Comparison of ENCODE assay signal across 25 cellular contexts in the genomic region with DNA sequence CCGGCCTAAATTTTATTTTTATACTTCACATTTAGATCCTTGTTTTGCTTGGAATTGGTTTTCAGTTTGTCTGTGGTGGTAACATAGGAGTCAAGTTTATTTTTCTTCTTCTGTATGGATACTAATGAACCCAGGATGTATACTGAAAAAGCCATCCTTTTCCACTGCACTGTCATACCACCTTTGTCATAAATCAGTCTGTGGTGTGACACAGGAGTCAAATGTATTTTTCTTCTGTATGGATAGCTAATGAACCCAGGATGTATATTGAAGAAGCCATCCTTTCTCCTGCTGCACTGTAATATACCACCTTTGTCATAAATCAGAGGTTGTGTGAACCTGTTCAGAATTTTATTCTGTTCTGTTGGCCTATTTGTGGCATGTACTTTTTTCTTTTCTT. TPM values are rescaled to one million over a fixed set of nuclear protein-coding genes. Genes with fewer than 3 reads are reported as not detected.
A peak's percentile ranks its signal among the peaks of the same experiment; 100 is the strongest.
DNase-seq lines count a peak whose midpoint lies in the region; ATAC-seq, FAIRE-seq and TF ChIP-seq lines count a peak whose summit lies in the region.
"Had no signal": no experiment of that assay in that cellular context is flagged by ENCODE, and none has a peak within 500 bp of the region (broad histone marks: within the 10 kb centered on the region; RNA-seq: fewer than 3 reads in every experiment).

No MANE protein-coding gene starts in this region.

- no peak for DNase-seq in natural killer cell
- DNase-seq in natural killer cell treated with Interleukin-12 subunit alpha and Interleukin-12 subunit beta and Interleukin-15 and Interleukin-18, amount 100 ng/mL, for 72 hours (ENCODE audit: low spot score): no peak
- no peak for DNase-seq in K562 (ENCODE audit: extremely low read depth in 1 of 4, low spot score in 3 of 4)
- no peak for DNase-seq in immature natural killer cell
- DNase-seq in urothelium cell line (ENCODE audit: low spot score): no peak
- no peak for DNase-seq in T-helper 17 cell
- DNase-seq in endothelial cell (ENCODE audit: low spot score): no peak
- DNase-seq: Caco-2; CD4-positive, CD25-positive, alpha-beta regulatory T cell; CD8-positive, alpha-beta T cell; DMS 273 treated with DMSO at 0.1 percent for 48 hours; DMS79; EL; GDM1; GM23248; H9 had no signal

- WGBS in K562 (ENCODE audit: insufficient coverage, low coverage, missing lambda C conversion rate): 69% methylated on average over 1 of the region's 1 CpG

- no peaks in the 10 kb centered on the region; a peak in 1 of 5 replicates for H3K4me1 ChIP-seq in K562 (replicated peaks in 1 of 2; ENCODE audit: control insufficient read depth in 2 of 2, insufficient read depth in 2 of 2, low read length in 2 of 2)
- H3K4me1 ChIP-seq: Caco-2 had no signal

- no peak overlapping the region for H3K27ac ChIP-seq in K562 (ENCODE audit: extremely low read depth, low read depth, low read length)
- H3K27ac ChIP-seq: 22Rv1, BLaER1, C4-2B, GM23248 had no signal

- H4K20me1 ChIP-seq in K562 (replicated peaks; ENCODE audit: control insufficient read depth, insufficient read depth, low read length): no peaks in the 10 kb centered on the region

- intact Hi-C loops in natural killer cell (cut with micrococcal nuclease) (no loop called here), K562 (cut with micrococcal nuclease) (no loop called here)

- H3K4me2 ChIP-seq in K562 (ENCODE audit: insufficient read depth, low read length): no peak overlapping the region
- H3K4me2 ChIP-seq: BLaER1 had no signal

- no peak for FAIRE-seq in K562 (lab: Jason Lieb, UNC)
- peak; percentile 35 for FAIRE-seq in urothelium cell line (lab: Jason Lieb, UNC)
- FAIRE-seq: A204.1, GM12878, GM19239, H1 had no signal

- no peak for TF ChIP-seq RAD21 in K562 (CRISPR knock-in tag; conservative IDR thresholded peaks at IDR 0.05 in 1 of 2, IDR thresholded peaks at IDR 0.05 in 1 of 2)

- H3K9me1 ChIP-seq in K562 (ENCODE audit: control insufficient read depth, insufficient read depth, low read length): no peaks in the 10 kb centered on the region

- TF ChIP-seq CTCF in natural killer cell (IDR thresholded peaks at IDR 0.05) (no peak), K562 (IDR thresholded peaks at IDR 0.05 in 2 of 3, conservative IDR thresholded peaks at IDR 0.05 in 1 of 3; ENCODE audit: insufficient read depth in 2 of 3, low read depth in 1 of 3, low read length in 3 of 3) (no peak), endothelial cell (IDR thresholded peaks at IDR 0.05; ENCODE audit: unreplicated experiment) (no peak)

- POLR2A ChIA-PET in K562 (lab: Yijun Ruan, JAX): no interaction called here

- H2AFZ ChIP-seq in K562 (ENCODE audit: low read depth, low read length): no peak overlapping the region
- H2AFZ ChIP-seq: GM23248 had no signal

- H3K27me3 ChIP-seq in K562 (ENCODE audit: control insufficient read depth in 2 of 2, insufficient read depth in 2 of 2, low read length in 2 of 2): no peaks in the 10 kb centered on the region
- H3K27me3 ChIP-seq: BLaER1 had no signal

- CTCF ChIA-PET in K562 (lab: Yijun Ruan, JAX; ENCODE audit: low intra/inter-chr PET ratio): no interaction called here

- H3K9ac ChIP-seq in K562 (ENCODE audit: insufficient read depth in 1 of 2, low read depth in 2 of 2, low read length in 2 of 2): no peak overlapping the region
- H3K9ac ChIP-seq: BLaER1, GM23248 had no signal

- H3K4me1 Mint-ChIP-seq in natural killer cell (peaks cover 63 to 69% of the 10 kb centered on the region in 2 donors), immature natural killer cell (peaks cover 46 to 83% of the 10 kb centered on the region in 2 donors), T-helper 17 cell (peaks cover 27% of the 10 kb centered on the region), endothelial cell (ENCODE audit: unreplicated experiment) (no peaks in the 10 kb centered on the region)
- peaks cover 35 to 48% of the 10 kb centered on the region in 2 donors for H3K4me1 Mint-ChIP-seq in natural killer cell treated with Interleukin-12 subunit alpha and Interleukin-12 subunit beta and Interleukin-15 and Interleukin-18, amount 100 ng/mL, for 72 hours (ENCODE audit: low read depth in 2 of 2)
- H3K4me1 Mint-ChIP-seq: H9 had no signal

- BruUV-seq in K562 (replicated peaks; lab: Mats Ljungman, UMichigan): no TSS peak

- ATAC-seq in natural killer cell (no peak), K562 (no peak), T-helper 17 cell (no peak), HG02759 (IDR thresholded peaks at IDR 0.05; ENCODE audit: unreplicated experiment) (no peak)
- no peak for ATAC-seq in natural killer cell treated with Interleukin-12 subunit alpha and Interleukin-12 subunit beta and Interleukin-15 and Interleukin-18, amount 100 ng/mL, for 72 hours
- ATAC-seq: CD8-positive, alpha-beta T cell; GM12878 had no signal

- H3K9me3 ChIP-seq in K562 (replicated peaks; ENCODE audit: control insufficient read depth, insufficient read depth, low read depth, low read length) (no peaks in the 10 kb centered on the region), T-helper 17 cell (ENCODE audit: control insufficient read depth, low read length, poor library complexity, severe bottlenecking) (no peaks in the 10 kb centered on the region)
- H3K9me3 ChIP-seq: BLaER1, Caco-2 had no signal

- TF ChIP-seq EP300 in K562 (IDR thresholded peaks at IDR 0.05; ENCODE audit: low read length): no peak

- H3K9me3 Mint-ChIP-seq in natural killer cell (no peaks in the 10 kb centered on the region), immature natural killer cell (no peaks in the 10 kb centered on the region), endothelial cell (ENCODE audit: unreplicated experiment) (no peaks in the 10 kb centered on the region)
- H3K9me3 Mint-ChIP-seq in natural killer cell treated with Interleukin-12 subunit alpha and Interleukin-12 subunit beta and Interleukin-15 and Interleukin-18, amount 100 ng/mL, for 72 hours: no peaks in the 10 kb centered on the region
- H3K9me3 Mint-ChIP-seq: CD4-positive, CD25-positive, alpha-beta regulatory T cell; CD8-positive, alpha-beta T cell; H9 had no signal

- peaks cover 87% of the 10 kb centered on the region for H3K79me2 ChIP-seq in K562 (ENCODE audit: control insufficient read depth, insufficient read depth, low read length)

- H3K36me3 ChIP-seq in K562 (ENCODE audit: control insufficient read depth, insufficient read depth, low read length): peaks cover 16% of the 10 kb centered on the region; the same call in 1 of the 3 replicates
- H3K36me3 ChIP-seq: BLaER1 had no signal

- no peak for TF ChIP-seq POLR2A in K562 (conservative IDR thresholded peaks at IDR 0.05)

- H3K27ac Mint-ChIP-seq in natural killer cell: peak overlapping the region; percentile 14 to 50
- no peak overlapping the region for H3K27ac Mint-ChIP-seq in natural killer cell treated with Interleukin-12 subunit alpha and Interleukin-12 subunit beta and Interleukin-15 and Interleukin-18, amount 100 ng/mL, for 72 hours
- H3K27ac Mint-ChIP-seq in immature natural killer cell: peak overlapping the region in 4 of 6 donors; percentile 3 to 62 (median 22)
- H3K27ac Mint-ChIP-seq in T-helper 17 cell: no peak overlapping the region
- H3K27ac Mint-ChIP-seq in endothelial cell (ENCODE audit: unreplicated experiment): no peak overlapping the region
- H3K27ac Mint-ChIP-seq: B cell; CD8-positive, alpha-beta T cell; H9 had no signal

- H3K27me3 Mint-ChIP-seq in natural killer cell (ENCODE audit: low read depth in 2 of 2) (no peaks in the 10 kb centered on the region), immature natural killer cell (ENCODE audit: low read depth in 3 of 3) (peaks cover 0 to under 1% (median 0%) of the 10 kb centered on the region in 3 donors), T-helper 17 cell (no peaks in the 10 kb centered on the region), endothelial cell (ENCODE audit: unreplicated experiment) (no peaks in the 10 kb centered on the region)
- H3K27me3 Mint-ChIP-seq in natural killer cell treated with Interleukin-12 subunit alpha and Interleukin-12 subunit beta and Interleukin-15 and Interleukin-18, amount 100 ng/mL, for 72 hours: no peaks in the 10 kb centered on the region
- H3K27me3 Mint-ChIP-seq: B cell; CD4-positive, CD25-positive, alpha-beta regulatory T cell had no signal

- H3K4me3 ChIP-seq in K562: no peak overlapping the region
- H3K4me3 ChIP-seq: BLaER1, GM12878, GM23248 had no signal

- H3K36me3 Mint-ChIP-seq in natural killer cell: no peaks in the 10 kb centered on the region
- H3K36me3 Mint-ChIP-seq in natural killer cell treated with Interleukin-12 subunit alpha and Interleukin-12 subunit beta and Interleukin-15 and Interleukin-18, amount 100 ng/mL, for 72 hours: no peaks in the 10 kb centered on the region
- H3K36me3 Mint-ChIP-seq in immature natural killer cell: peaks cover 0 to 4% (median 3%) of the 10 kb centered on the region in 3 donors
- no peaks in the 10 kb centered on the region for H3K36me3 Mint-ChIP-seq in T-helper 17 cell (ENCODE audit: low read depth)
- H3K36me3 Mint-ChIP-seq in endothelial cell (ENCODE audit: low read depth, unreplicated experiment): no peaks in the 10 kb centered on the region

- in situ Hi-C loops in K562 (cut with MboI): no loop called here

- H3K4me3 Mint-ChIP-seq in natural killer cell (no peak overlapping the region), immature natural killer cell (no peak overlapping the region), T-helper 17 cell (no peak overlapping the region), endothelial cell (ENCODE audit: unreplicated experiment) (no peak overlapping the region)
- no peak overlapping the region for H3K4me3 Mint-ChIP-seq in natural killer cell treated with Interleukin-12 subunit alpha and Interleukin-12 subunit beta and Interleukin-15 and Interleukin-18, amount 100 ng/mL, for 72 hours
- H3K4me3 Mint-ChIP-seq: B cell; CD4-positive, CD25-positive, alpha-beta regulatory T cell; CD8-positive, alpha-beta T cell; H9 had no signal

RNA-seq across cellular contexts. Expression of a gene that starts 21.4 kb away (rescaled TPM):
- total RNA-seq in natural killer cell (10 to 100 TPM; 62.6 to 86.4 (median 86.2) TPM), K562 (2014; rRNA removed) (41.7 and 47.1 TPM in 2 replicates), K562 (2014; rRNA removed; fragmentation: Illumina TruSeq; extraction: Trizol) (61.6 and 78.9 TPM in 2 replicates), K562 (2015; rRNA removed; fragmentation: Illumina TruSeq; extraction: Trizol) (52.7 and 58.7 TPM in 2 replicates), K562 (2021) (80.9 and 83.1 TPM in 2 replicates), T-helper 17 cell (10 to 100 TPM; 28.7 to 36.7 TPM), endothelial cell (ENCODE audit: unreplicated experiment) (56.2 TPM)
- total RNA-seq in natural killer cell treated with Interleukin-12 subunit alpha and Interleukin-12 subunit beta and Interleukin-15 and Interleukin-18, amount 100 ng/mL, for 72 hours: 10 to 100 TPM; 38.8 to 54.8 TPM
- total RNA-seq in K562 (2011; cell fraction: chromatin; rRNA removed; ENCODE audit: low replicate concordance): 5.9 and 44.1 TPM in 2 replicates
- total RNA-seq in K562 (2011; cell fraction: nucleolus; rRNA removed): 3.3 and 5.4 TPM in 2 replicates
- total RNA-seq in K562 (2011; cell fraction: nucleoplasm; rRNA removed): 12.9 and 27.5 TPM in 2 replicates
- polyA plus RNA-seq in K562 (2011; rRNA removed) (36.9 and 64.0 TPM in 2 replicates), K562 (2014; fragmentation: Illumina TruSeq; extraction: Trizol) (81.9 and 85.9 TPM in 2 replicates), K562 (2014; fragmentation: Nextera tagmentation; extraction: Ambion mirVana) (100 to 1,000 TPM; 117 to 137 TPM), K562 (2014; rRNA removed) (63.2 and 69.3 TPM in 2 replicates), immature natural killer cell (10 to 100 TPM; 43.8 to 70.1 (median 57.7) TPM)
- 4.7 and 13.5 TPM in 2 replicates for polyA plus RNA-seq in K562 (2011; cell fraction: cytosol; rRNA removed)
- polyA plus RNA-seq in K562 (2011; cell fraction: nucleus; rRNA removed): 4.1 and 7.3 TPM in 2 replicates
- 70.0 and 81.1 TPM in 2 replicates for polyA plus RNA-seq in K562 (2012)
- 40.8 and 41.4 TPM in 2 replicates for polyA minus RNA-seq in K562 (2011; rRNA and poly(A)+ RNA removed)
- polyA minus RNA-seq in K562 (2011; cell fraction: cytosol; rRNA and poly(A)+ RNA removed): 18.8 and 21.5 TPM in 2 replicates
- 2.8 and 6.4 TPM in 2 replicates for polyA minus RNA-seq in K562 (2011; cell fraction: nucleus; rRNA and poly(A)+ RNA removed)

RNA-seq across cellular contexts. Expression of a gene that starts 34.7 kb away (rescaled TPM):
- total RNA-seq in natural killer cell (100 to 1,000 TPM in 1 of 3 donors, 10 to 100 TPM in 2; 56.6 to 104 (median 67.1) TPM), K562 (2014; rRNA removed) (69.9 and 81.4 TPM in 2 replicates), K562 (2014; rRNA removed; fragmentation: Illumina TruSeq; extraction: Trizol) (97.2 and 109 TPM in 2 replicates), K562 (2015; rRNA removed; fragmentation: Illumina TruSeq; extraction: Trizol) (84.7 and 85.0 TPM in 2 replicates), K562 (2021) (92.6 and 103 TPM in 2 replicates), T-helper 17 cell (10 to 100 TPM; 42.2 to 64.1 TPM), endothelial cell (ENCODE audit: unreplicated experiment) (31.7 TPM)
- total RNA-seq in natural killer cell treated with Interleukin-12 subunit alpha and Interleukin-12 subunit beta and Interleukin-15 and Interleukin-18, amount 100 ng/mL, for 72 hours: 10 to 100 TPM; 41.1 to 60.8 TPM
- total RNA-seq in K562 (2011; cell fraction: chromatin; rRNA removed; ENCODE audit: low replicate concordance): 72.0 and 118 TPM in 2 replicates
- 52.4 and 53.4 TPM in 2 replicates for total RNA-seq in K562 (2011; cell fraction: nucleolus; rRNA removed)
- 71.7 and 77.1 TPM in 2 replicates for total RNA-seq in K562 (2011; cell fraction: nucleoplasm; rRNA removed)
- polyA plus RNA-seq in K562 (2011; rRNA removed) (83.3 and 94.8 TPM in 2 replicates), K562 (2014; fragmentation: Illumina TruSeq; extraction: Trizol) (116 and 156 TPM in 2 replicates), K562 (2014; fragmentation: Nextera tagmentation; extraction: Ambion mirVana) (10 to 100 TPM; 45.2 to 66.1 TPM), K562 (2014; rRNA removed) (93.3 and 106 TPM in 2 replicates), immature natural killer cell (10 to 100 TPM; 15.0 to 30.4 (median 18.0) TPM)
- polyA plus RNA-seq in K562 (2011; cell fraction: cytosol; rRNA removed): 51.6 and 77.5 TPM in 2 replicates
- 58.7 and 70.3 TPM in 2 replicates for polyA plus RNA-seq in K562 (2011; cell fraction: nucleus; rRNA removed)
- polyA plus RNA-seq in K562 (2012): 57.6 and 58.4 TPM in 2 replicates
- 241 and 312 TPM in 2 replicates for polyA minus RNA-seq in K562 (2011; rRNA and poly(A)+ RNA removed)
- 89.6 and 115 TPM in 2 replicates for polyA minus RNA-seq in K562 (2011; cell fraction: cytosol; rRNA and poly(A)+ RNA removed)
- 27.6 and 48.0 TPM in 2 replicates for polyA minus RNA-seq in K562 (2011; cell fraction: nucleus; rRNA and poly(A)+ RNA removed)

RNA-seq across cellular contexts. Expression of a gene that starts 57.4 kb away (rescaled TPM):
- total RNA-seq in natural killer cell (100 to 1,000 TPM; 636 to 954 (median 778) TPM), K562 (2014; rRNA removed) (147 and 180 TPM in 2 replicates), K562 (2014; rRNA removed; fragmentation: Illumina TruSeq; extraction: Trizol) (256 and 289 TPM in 2 replicates), K562 (2015; rRNA removed; fragmentation: Illumina TruSeq; extraction: Trizol) (149 and 165 TPM in 2 replicates), K562 (2021) (173 and 193 TPM in 2 replicates), T-helper 17 cell (100 to 1,000 TPM; 382 to 467 TPM), endothelial cell (ENCODE audit: unreplicated experiment) (4.7 TPM)
- 100 to 1,000 TPM; 268 to 486 TPM for total RNA-seq in natural killer cell treated with Interleukin-12 subunit alpha and Interleukin-12 subunit beta and Interleukin-15 and Interleukin-18, amount 100 ng/mL, for 72 hours
- total RNA-seq in K562 (2011; cell fraction: chromatin; rRNA removed; ENCODE audit: low replicate concordance): 88.1 and 137 TPM in 2 replicates
- 154 and 205 TPM in 2 replicates for total RNA-seq in K562 (2011; cell fraction: nucleolus; rRNA removed)
- total RNA-seq in K562 (2011; cell fraction: nucleoplasm; rRNA removed): 184 and 200 TPM in 2 replicates
- polyA plus RNA-seq in K562 (2011; rRNA removed) (124 and 136 TPM in 2 replicates), K562 (2014; fragmentation: Illumina TruSeq; extraction: Trizol) (259 and 284 TPM in 2 replicates), K562 (2014; fragmentation: Nextera tagmentation; extraction: Ambion mirVana) (100 to 1,000 TPM; 275 to 304 TPM), K562 (2014; rRNA removed) (169 and 189 TPM in 2 replicates), immature natural killer cell (1,000 to 10,000 TPM in 2 of 3 donors, 100 to 1,000 TPM in 1; 910 to 1,240 (median 1,143) TPM)
- 61.8 and 105 TPM in 2 replicates for polyA plus RNA-seq in K562 (2011; cell fraction: cytosol; rRNA removed)
- 20.2 and 32.5 TPM in 2 replicates for polyA plus RNA-seq in K562 (2011; cell fraction: nucleus; rRNA removed)
- polyA plus RNA-seq in K562 (2012): 208 and 216 TPM in 2 replicates
- 80.5 and 89.5 TPM in 2 replicates for polyA minus RNA-seq in K562 (2011; rRNA and poly(A)+ RNA removed)
- 42.2 and 44.1 TPM in 2 replicates for polyA minus RNA-seq in K562 (2011; cell fraction: cytosol; rRNA and poly(A)+ RNA removed)
- polyA minus RNA-seq in K562 (2011; cell fraction: nucleus; rRNA and poly(A)+ RNA removed): 5.8 and 12.2 TPM in 2 replicates
- total RNA-seq: Caco-2, H1, H9 had no signal

Comparison
In these comparisons a context has a peak if more than half of its experiments do, and no peak if none do; other contexts are left out.
1. H3K27ac Mint-ChIP-seq: peak in natural killer cell (2 of 2) and immature natural killer cell (4 of 6); none in natural killer cell treated with Interleukin-12 subunit alpha and Interleukin-12 subunit beta and Interleukin-15 and Interleukin-18, amount 100 ng/mL, for 72 hours (0 of 2), T-helper 17 cell (single experiment) and endothelial cell (single experiment).
2. RNA of a gene that starts 57.4 kb away (total RNA-seq): 636 to 954 TPM in natural killer cell, 268 to 486 TPM in natural killer cell treated with Interleukin-12 subunit alpha and Interleukin-12 subunit beta and Interleukin-15 and Interleukin-18, amount 100 ng/mL, for 72 hours, 382 to 467 TPM in T-helper 17 cell and 88.1 to 289 TPM in K562; 4.7 TPM in endothelial cell (single experiment); every median in the first group is over 10 times any median in the second.